5 cellular contexts compared by ENCODE assay signal in genomic region chrX:89635887-89636286, GRCh38.
DNase-seq lines count a peak whose midpoint lies in the region; ATAC-seq, FAIRE-seq and TF ChIP-seq lines count a peak whose summit lies in the region.
"Not testable (repeated sequence)": the region's sequence is repeated elsewhere in the genome, so short reads cannot be mapped to it uniquely, and the experiment has no call there.

No MANE protein-coding gene starts in this region.

- H3K4me1 Mint-ChIP-seq in WTC11, result not testable (repeated sequence)

- POLR2A ChIA-PET in WTC11 (lab: Charles Lee); HepG2 (lab: Yijun Ruan, JAX): not testable (repeated sequence)

- intact Hi-C loops in HepG2 (cut with micrococcal nuclease; ENCODE audit: unreplicated experiment); right lobe of liver (cut with DNase I): not testable (repeated sequence)

- CTCF ChIA-PET in WTC11 (lab: Charles Lee); HepG2 (lab: Yijun Ruan, JAX; ENCODE audit: low intra/inter-chr PET ratio, low total read pairs): not testable (repeated sequence)

- H3K27ac Mint-ChIP-seq in WTC11, result not testable (repeated sequence)

- TF ChIP-seq POLR2A in HepG2 (IDR thresholded peaks at IDR 0.05; ENCODE audit: insufficient read depth in 1 of 2, low read depth in 2 of 2, low read length in 2 of 2); right lobe of liver (IDR thresholded peaks at IDR 0.05): not testable (repeated sequence)

- not testable (repeated sequence) for H3K27me3 ChIP-seq in hepatocyte; HepG2 (ENCODE audit: control insufficient read depth in 1 of 2, insufficient read depth in 2 of 2, low read length in 2 of 2); right lobe of liver

- H3K9ac ChIP-seq in HepG2 (ENCODE audit: insufficient read depth, low read depth, low read length), result not testable (repeated sequence)

- not testable (repeated sequence) for H2AFZ ChIP-seq in hepatocyte; HepG2 (ENCODE audit: low read length)

- H3K4me1 ChIP-seq in hepatocyte (ENCODE audit: insufficient read depth); HepG2 (ENCODE audit: insufficient read depth, low read length); right lobe of liver: not testable (repeated sequence)

- TF ChIP-seq CTCF in WTC11 (IDR thresholded peaks at IDR 0.05); hepatocyte (IDR thresholded peaks at IDR 0.05; ENCODE audit: poor library complexity): not testable (repeated sequence)
- peak; percentile 21; the same call in 1 of the 2 replicates for TF ChIP-seq CTCF in HepG2 (CRISPR knock-in tag; IDR thresholded peaks at IDR 0.05)
- peak in 1 of 4 donors; percentile 12 for TF ChIP-seq CTCF in right lobe of liver (IDR thresholded peaks at IDR 0.05)

- TF ChIP-seq RAD21 in HepG2 (CRISPR knock-in tag; IDR thresholded peaks at IDR 0.05), result not testable (repeated sequence)

- H3K4me3 ChIP-seq in hepatocyte; HepG2 (replicated peaks in 1 of 3; ENCODE audit: insufficient read depth in 1 of 3, low read depth in 2 of 3, low read length in 3 of 3); right lobe of liver: not testable (repeated sequence)

- not testable (repeated sequence) for H3K9me3 Mint-ChIP-seq in WTC11

- in situ Hi-C loops in HepG2 (cut with HindIII; ENCODE audit: extremely low pct_ligation_motif_present, low pct_unique_long_range_greater_than_20kb), result not testable (repeated sequence)

- peak; percentile 43 for ATAC-seq in WTC11
- peak; percentile 100 for ATAC-seq in HepG2
- ATAC-seq in right lobe of liver, result peak; percentile 93 to 100 (median 98)

- H3K36me3 Mint-ChIP-seq in WTC11, result not testable (repeated sequence)

- H3K27me3 Mint-ChIP-seq in WTC11 (ENCODE audit: low read depth), result not testable (repeated sequence)

- H3K4me3 Mint-ChIP-seq in WTC11, result not testable (repeated sequence)

- not testable (repeated sequence) for H3K79me2 ChIP-seq in hepatocyte; HepG2 (ENCODE audit: insufficient read depth, low read length)

- not testable (repeated sequence) for H3K9me3 ChIP-seq in hepatocyte (ENCODE audit: low read depth); HepG2 (ENCODE audit: low read length); right lobe of liver

- H3K4me2 ChIP-seq in hepatocyte; HepG2 (ENCODE audit: low read depth, low read length): not testable (repeated sequence)

- WGBS in hepatocyte (ENCODE audit: low lambda C conversion rate, missing lambda C conversion rate), result 61% methylated on average over 4 of the region's 4 CpGs
- WGBS in HepG2 (ENCODE audit: low lambda C conversion rate), result 17% methylated on average over 1 of the region's 4 CpGs
- 27% methylated on average over 3 of the region's 4 CpGs for WGBS in right lobe of liver (ENCODE audit: insufficient coverage, low coverage, low lambda C conversion rate, missing lambda C conversion rate)

- not testable (repeated sequence) for BruUV-seq in HepG2 (replicated peaks; lab: Mats Ljungman, UMichigan)

- not testable (repeated sequence) for H3K9me2 ChIP-seq in hepatocyte (replicated peaks; ENCODE audit: insufficient read depth)

- not testable (repeated sequence) for H3K36me3 ChIP-seq in hepatocyte (replicated peaks; ENCODE audit: insufficient read depth, low read depth); HepG2 (replicated peaks in 1 of 2; ENCODE audit: control insufficient read depth in 1 of 2, insufficient read depth in 2 of 2, low read length in 2 of 2); right lobe of liver

- H4K20me1 ChIP-seq in hepatocyte (ENCODE audit: insufficient read depth, poor library complexity, severe bottlenecking); HepG2 (ENCODE audit: insufficient read depth, low read length): not testable (repeated sequence)

- peak; percentile 76 for FAIRE-seq in HepG2 (lab: Jason Lieb, UNC)

- not testable (repeated sequence) for TF ChIP-seq EP300 in HepG2 (IDR thresholded peaks at IDR 0.05; ENCODE audit: low read depth in 2 of 2, low read length in 2 of 2); HepG2 (CRISPR knock-in tag; IDR thresholded peaks at IDR 0.05; ENCODE audit: borderline replicate concordance)

- H3K27ac ChIP-seq in hepatocyte; HepG2 (ENCODE audit: extremely low read length, insufficient read depth, low read length); right lobe of liver: not testable (repeated sequence)

- DNase-seq in ELF-1 (ENCODE audit: low read depth, low spot score) (peak; percentile 59), hepatocyte (ENCODE audit: low spot score) (peak; percentile 6), HepG2 (ENCODE audit: low spot score) (peak; percentile 10)
- not testable (repeated sequence) for DNase-seq in WTC11 (ENCODE audit: low spot score); right lobe of liver

TF ChIP-seq in HepG2, 621 proteins besides CTCF, POLR2A, EP300 and RAD21:
- TF ChIP-seq ZNF281 (CRISPR knock-in tag; IDR thresholded peaks at IDR 0.05; ENCODE audit: borderline replicate concordance) (peak; percentile 58; the same call in 1 of the 2 replicates), FOXA1 (CRISPR knock-in tag; IDR thresholded peaks at IDR 0.05) (0 out of 2 replicates have a peak, but pooled peaks have one; percentile 16), HNF4A (CRISPR knock-in tag; IDR thresholded peaks at IDR 0.05) (peak; percentile 49), FOXA3 (CRISPR knock-in tag; IDR thresholded peaks at IDR 0.05) (0 out of 2 replicates have a peak, but pooled peaks have one; percentile 11), TFAP4 (IDR thresholded peaks at IDR 0.05; ENCODE audit: borderline replicate concordance, low read depth) (peak; percentile 24; the same call in 1 of the 2 replicates)
- TF ChIP-seq FOXA1 (IDR thresholded peaks at IDR 0.05), result not testable (repeated sequence)

Comparison
In these comparisons a context has a peak if more than half of its experiments do, and no peak if none do; other contexts are left out.
1. ATAC-seq: peak in every context shown above with its lines; median percentile 100 in HepG2; 98 in right lobe of liver; 43 in WTC11.